26 cellular contexts compared by ENCODE assay signal in genomic region chr20:5727018-5727515, GRCh38.
"Had no signal": no experiment of that assay in that cellular context is flagged by ENCODE, and none has a peak within 500 bp of the region (broad histone marks: within the 10 kb centered on the region; RNA-seq: fewer than 3 reads in every experiment).

No MANE protein-coding gene starts in this region.

- H3K36me3 ChIP-seq: esophagus muscularis mucosa, gastroesophageal sphincter, heart left ventricle, prostate gland, right atrium auricular region, sigmoid colon, thoracic aorta, tibial nerve, upper lobe of right lung, vagina had no signal

- FAIRE-seq: endothelial cell of umbilical vein, kidney had no signal

- H3K9me3 ChIP-seq: esophagus muscularis mucosa, gastroesophageal sphincter, prostate gland, right atrium auricular region, sigmoid colon, thoracic aorta, tibial nerve, upper lobe of right lung, vagina had no signal

- H3K4me2 ChIP-seq: hepatocyte had no signal

- H3K4me1 ChIP-seq: foreskin keratinocyte, prostate gland, vagina had no signal

- DNase-seq: dermis blood vessel endothelial cell; effector memory CD4-positive, alpha-beta T cell; foreskin keratinocyte; heart left ventricle; kidney; mesendoderm; midbrain; naive thymus-derived CD4-positive, alpha-beta T cell; nucleus accumbens; sigmoid colon; stimulated activated CD4-positive, alpha-beta T cell treated with anti-CD3 and anti-CD28 coated beads, Interleukin-2, amount 100 ng/mL, for 24 hours; stimulated activated CD4-positive, alpha-beta T cell treated with anti-CD3 and anti-CD28 coated beads, Interleukin-4, amount 100 ng/mL, for 24 hours; stimulated activated naive CD4-positive, alpha-beta T cell treated with Interleukin-2 at 50 U/mL for 16 hours; upper lobe of right lung had no signal

- H3K27me3 ChIP-seq: esophagus muscularis mucosa, gastroesophageal sphincter, heart left ventricle, hepatocyte, right atrium auricular region, sigmoid colon, tibial nerve, upper lobe of right lung, vagina had no signal

- H3K27ac ChIP-seq: coronary artery, esophagus muscularis mucosa, foreskin keratinocyte, gastroesophageal sphincter, heart left ventricle, hepatocyte, prostate gland, right atrium auricular region, sigmoid colon, thoracic aorta, tibial nerve, upper lobe of right lung, vagina had no signal

- H2AFZ ChIP-seq: hepatocyte had no signal

- H3K4me3 ChIP-seq: coronary artery, esophagus muscularis mucosa, gastroesophageal sphincter, heart left ventricle, hepatocyte, prostate gland, right atrium auricular region, sigmoid colon, thoracic aorta, tibial nerve, upper lobe of right lung, vagina had no signal

- H3K79me2 ChIP-seq: hepatocyte had no signal

- ATAC-seq: foreskin keratinocyte; gastroesophageal sphincter; heart left ventricle; left lobe of liver; naive thymus-derived CD4-positive, alpha-beta T cell; stimulated activated effector memory CD8-positive, alpha-beta T cell treated with anti-CD3 and anti-CD28 coated beads, Interleukin-12 subunit alpha, Interleukin-12 subunit beta, amount 100 ng/mL, for 72 hours; upper lobe of right lung had no signal
